In the genomic region with DNA sequence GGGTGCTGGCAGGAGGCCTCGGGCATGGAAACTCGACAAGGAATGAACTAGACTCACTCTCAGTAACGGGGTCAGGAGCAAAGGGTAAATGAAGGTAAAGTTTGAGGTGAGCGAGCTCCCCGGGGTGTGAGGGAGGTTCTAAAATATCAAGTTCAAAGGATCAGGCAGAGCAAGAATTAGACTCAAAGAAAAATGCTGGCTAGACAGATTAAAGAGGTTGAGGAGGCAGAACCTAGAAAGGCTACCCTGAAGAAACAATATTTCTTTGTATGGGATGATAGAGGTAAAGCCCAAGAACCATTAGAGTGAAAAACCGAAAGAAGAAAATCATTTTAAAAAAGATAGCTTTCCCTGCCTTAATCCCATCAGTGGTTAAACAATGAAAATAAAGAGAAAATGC, we compare ENCODE assay signal across 17 cellular contexts.
DNase-seq lines count a peak whose midpoint lies in the region; ATAC-seq, FAIRE-seq and TF ChIP-seq lines count a peak whose summit lies in the region.
"Had no signal": no experiment of that assay in that cellular context is flagged by ENCODE, and none has a peak within 500 bp of the region (broad histone marks: within the 10 kb centered on the region; RNA-seq: fewer than 3 reads in every experiment).

No MANE protein-coding gene starts in this region.

- H3K27me3 ChIP-seq in KMS-11 (ENCODE audit: insufficient read depth, low read depth) (no peaks in the 10 kb centered on the region), K562 (ENCODE audit: control insufficient read depth in 2 of 2, insufficient read depth in 2 of 2, low read length in 2 of 2) (no peaks in the 10 kb centered on the region), osteoblast (ENCODE audit: insufficient read depth, low read length) (no peaks in the 10 kb centered on the region), H9 (ENCODE audit: insufficient read depth, low read length) (no peaks in the 10 kb centered on the region)
- H3K27me3 ChIP-seq: BE2C had no signal

- peaks cover 69% of the 10 kb centered on the region for H3K4me1 ChIP-seq in KMS-11 (ENCODE audit: low read depth, poor library complexity, severe bottlenecking)
- H3K4me1 ChIP-seq in K562 (replicated peaks in 1 of 2; ENCODE audit: control insufficient read depth in 2 of 2, insufficient read depth in 2 of 2, low read length in 2 of 2): peaks cover 0 to 13% of the 10 kb centered on the region in 2 experiments; a peak in 3 of 5 replicates
- peaks cover 6% of the 10 kb centered on the region for H3K4me1 ChIP-seq in osteoblast (ENCODE audit: insufficient read depth, low read length)
- H3K4me1 ChIP-seq in H9 (ENCODE audit: insufficient read depth, low read length): no peaks in the 10 kb centered on the region
- H3K4me1 ChIP-seq: BE2C had no signal

- H3K79me1 ChIP-seq in H9 (ENCODE audit: insufficient read depth, low read depth, low read length, poor library complexity, severe bottlenecking): no peaks in the 10 kb centered on the region

- H3K4me2 ChIP-seq in KMS-11 (peak overlapping the region; percentile 77; the same call in 1 of the 2 replicates), K562 (ENCODE audit: insufficient read depth, low read length) (no peak overlapping the region), osteoblast (ENCODE audit: insufficient read depth, low read length) (no peak overlapping the region), H9 (ENCODE audit: insufficient read depth, insufficient read length, low read length) (no peak overlapping the region)

- no peak for TF ChIP-seq CTCF in KMS-11 (conservative IDR thresholded peaks at IDR 0.05; ENCODE audit: low read depth, low read length)
- TF ChIP-seq CTCF in K562 (IDR thresholded peaks at IDR 0.05 in 2 of 3, conservative IDR thresholded peaks at IDR 0.05 in 1 of 3; ENCODE audit: insufficient read depth in 2 of 3, low read depth in 1 of 3, low read length in 3 of 3): no peak
- TF ChIP-seq CTCF in osteoblast (IDR thresholded peaks at IDR 0.05; ENCODE audit: extremely low read depth, low read depth, low read length): no peak
- TF ChIP-seq CTCF in H9 (conservative IDR thresholded peaks at IDR 0.05): no peak

- no peaks in the 10 kb centered on the region for H4K20me1 ChIP-seq in KMS-11 (ENCODE audit: insufficient read depth)
- H4K20me1 ChIP-seq in K562 (replicated peaks; ENCODE audit: control insufficient read depth, insufficient read depth, low read length): no peaks in the 10 kb centered on the region
- no peaks in the 10 kb centered on the region for H4K20me1 ChIP-seq in osteoblast (ENCODE audit: insufficient read depth, low read length)
- no peaks in the 10 kb centered on the region for H4K20me1 ChIP-seq in H9 (ENCODE audit: control insufficient read depth, insufficient read depth, insufficient read length)

- H3K9me3 Mint-ChIP-seq in H9: no peaks in the 10 kb centered on the region; a peak in 1 of 5 replicates

- H4K5ac ChIP-seq in H9 (ENCODE audit: insufficient read length, low read depth, low read length): no peak overlapping the region

- H3K4me1 Mint-ChIP-seq in H9: no peaks in the 10 kb centered on the region
- H3K4me1 Mint-ChIP-seq: CD4-positive, alpha-beta memory T cell had no signal

- DNase-seq in K562 (ENCODE audit: extremely low read depth in 1 of 4, low spot score in 3 of 4) (no peak), osteoblast (ENCODE audit: insufficient read length, low spot score, missing footprints) (peak; percentile 21), NCI-H1930 (lab: John Stamatoyannopoulos, UW) (no peak), NCI-H69 (lab: John Stamatoyannopoulos, UW) (no peak), H9 (no peak)
- DNase-seq: BE2C; CD4-positive, alpha-beta memory T cell; DMS79; EL; GM23248; H7 had no signal

- no peak for FAIRE-seq in K562 (lab: Jason Lieb, UNC)
- FAIRE-seq: A204.1, G401.6 had no signal

- H3K4ac ChIP-seq in H9 (ENCODE audit: low read depth, low read length): no peak overlapping the region

- no peak overlapping the region for H3K56ac ChIP-seq in H9 (ENCODE audit: insufficient read length, low read depth, low read length)

- H3K27ac ChIP-seq in KMS-11: peak overlapping the region; percentile 83
- H3K27ac ChIP-seq in K562 (ENCODE audit: extremely low read depth, low read depth, low read length): no peak overlapping the region
- no peak overlapping the region for H3K27ac ChIP-seq in osteoblast (ENCODE audit: low read depth, low read length)
- no peak overlapping the region for H3K27ac ChIP-seq in H9 (ENCODE audit: insufficient read length, low read depth, low read length)
- H3K27ac ChIP-seq: C4-2B, GM23248 had no signal

- TF ChIP-seq POLR2A in K562 (conservative IDR thresholded peaks at IDR 0.05): no peak

- no peak overlapping the region for H3T11ph ChIP-seq in H9 (ENCODE audit: low read length)

- H3K9me1 ChIP-seq in K562 (ENCODE audit: control insufficient read depth, insufficient read depth, low read length): no peaks in the 10 kb centered on the region

- in situ Hi-C loops in K562 (cut with MboI): no loop called here

- POLR2A ChIA-PET in K562 (lab: Yijun Ruan, JAX): interaction anchor here (1.1 kb wide), 1 partner anchor 12 kb away, joined by 4 read pairs; no protein-coding TSS in a partner anchor

- no peak overlapping the region for H4K8ac ChIP-seq in H9 (replicated peaks; ENCODE audit: insufficient read length, low read depth, low read length)

- ATAC-seq in K562 (no peak), HG03175 (IDR thresholded peaks at IDR 0.05; ENCODE audit: unreplicated experiment) (no peak)

- no peaks in the 10 kb centered on the region for H3K27me3 Mint-ChIP-seq in H9 (ENCODE audit: low read depth)
- H3K27me3 Mint-ChIP-seq: CD4-positive, alpha-beta memory T cell had no signal

- H3K36me3 ChIP-seq in KMS-11 (ENCODE audit: insufficient read depth): no peaks in the 10 kb centered on the region
- no peaks in the 10 kb centered on the region for H3K36me3 ChIP-seq in K562 (ENCODE audit: control insufficient read depth, insufficient read depth, low read length)
- no peaks in the 10 kb centered on the region for H3K36me3 ChIP-seq in osteoblast (ENCODE audit: insufficient read depth, low read length)
- H3K36me3 ChIP-seq: BE2C had no signal

- intact Hi-C loops in K562 (cut with micrococcal nuclease): loop anchor here (10.0 kb wide), 2 partner anchors 455 to 535 kb away; no protein-coding TSS in a partner anchor

- H2AK5ac ChIP-seq in H9 (ENCODE audit: insufficient read length, low read length): no peak overlapping the region

- WGBS in K562 (ENCODE audit: insufficient coverage, low coverage, missing lambda C conversion rate): 52% methylated on average over 6 of the region's 6 CpGs
- no CpG with 5 or more reads among the region's 6 CpGs for WGBS in H9 (ENCODE audit: extremely low coverage, insufficient read length, low lambda C conversion rate)

- no peaks in the 10 kb centered on the region for H3K9me3 ChIP-seq in K562 (replicated peaks; ENCODE audit: control insufficient read depth, insufficient read depth, low read depth, low read length)
- no peaks in the 10 kb centered on the region for H3K9me3 ChIP-seq in osteoblast (ENCODE audit: low read depth, low read length)
- no peaks in the 10 kb centered on the region for H3K9me3 ChIP-seq in H9 (ENCODE audit: control insufficient read depth, low read depth, low read length)
- H3K9me3 ChIP-seq: BE2C had no signal

- H3K4me3 ChIP-seq in GM08714 (ENCODE audit: low read length) (peak overlapping the region; percentile 20; the same call in 1 of the 2 replicates), KMS-11 (IDR thresholded peaks at IDR 0.05; ENCODE audit: insufficient read depth, low read depth, low read length) (no peak overlapping the region), K562 (no peak overlapping the region), osteoblast (ENCODE audit: insufficient read depth, low read length) (no peak overlapping the region)
- H3K4me3 ChIP-seq: GM23248 had no signal

- TF ChIP-seq RAD21 in K562 (CRISPR knock-in tag; conservative IDR thresholded peaks at IDR 0.05 in 1 of 2, IDR thresholded peaks at IDR 0.05 in 1 of 2): no peak

- no peak overlapping the region for H4K91ac ChIP-seq in H9 (ENCODE audit: insufficient read length, low read depth, low read length)

- no peaks in the 10 kb centered on the region for H3K36me3 Mint-ChIP-seq in H9 (ENCODE audit: insufficient read depth in 1 of 3, low read depth in 3 of 3)
- H3K36me3 Mint-ChIP-seq: CD4-positive, alpha-beta memory T cell had no signal

- H2BK5ac ChIP-seq in H9 (ENCODE audit: insufficient read length, low read length): no peak overlapping the region

- no peak overlapping the region for H2AFZ ChIP-seq in KMS-11 (ENCODE audit: low read depth)
- no peak overlapping the region for H2AFZ ChIP-seq in K562 (ENCODE audit: low read depth, low read length)
- no peak overlapping the region for H2AFZ ChIP-seq in osteoblast (ENCODE audit: low read length)
- no peak overlapping the region for H2AFZ ChIP-seq in H9 (ENCODE audit: low read length)
- H2AFZ ChIP-seq: GM23248 had no signal

- H3K23me2 ChIP-seq in H9 (ENCODE audit: insufficient read length, low read depth, low read length, poor library complexity, severe bottlenecking): no peaks in the 10 kb centered on the region

- no peak overlapping the region for H2BK12ac ChIP-seq in H9 (ENCODE audit: insufficient read length, low read depth, low read length)

- H3K23ac ChIP-seq in H9 (ENCODE audit: insufficient read length, low read depth, low read length): no peak overlapping the region

- no peak overlapping the region for H2BK120ac ChIP-seq in H9 (ENCODE audit: low read depth, low read length, poor library complexity, severe bottlenecking)

- no TSS peak for BruUV-seq in K562 (replicated peaks; lab: Mats Ljungman, UMichigan)

- H3K18ac ChIP-seq in H9 (ENCODE audit: insufficient read length, low read depth, low read length): no peak overlapping the region

- no peak overlapping the region for H2BK20ac ChIP-seq in H9 (ENCODE audit: low read depth, low read length, poor library complexity, severe bottlenecking)

- H3K79me2 ChIP-seq in KMS-11 (ENCODE audit: insufficient read depth, low read depth) (no peaks in the 10 kb centered on the region), K562 (ENCODE audit: control insufficient read depth, insufficient read depth, low read length) (no peaks in the 10 kb centered on the region), osteoblast (ENCODE audit: insufficient read depth, low read length) (no peaks in the 10 kb centered on the region), H9 (ENCODE audit: insufficient read depth, low read length) (no peaks in the 10 kb centered on the region)

- no peak overlapping the region for H3K14ac ChIP-seq in H9 (ENCODE audit: insufficient read depth, low read length)

- no peak for TF ChIP-seq EP300 in K562 (IDR thresholded peaks at IDR 0.05; ENCODE audit: low read length)

- H2BK15ac ChIP-seq in H9 (ENCODE audit: low read depth, low read length): no peak overlapping the region

- H3K4me3 Mint-ChIP-seq in H9: no peak overlapping the region
- H3K4me3 Mint-ChIP-seq: CD4-positive, alpha-beta memory T cell had no signal

- H3K9ac ChIP-seq in KMS-11 (no peak overlapping the region), K562 (ENCODE audit: insufficient read depth in 1 of 2, low read depth in 2 of 2, low read length in 2 of 2) (no peak overlapping the region), H9 (ENCODE audit: extremely low read depth, insufficient read length, low read length) (no peak overlapping the region)
- H3K9ac ChIP-seq: GM23248 had no signal

- H3K27ac Mint-ChIP-seq in H9: no peak overlapping the region
- H3K27ac Mint-ChIP-seq: CD4-positive, alpha-beta memory T cell had no signal

- CTCF ChIA-PET in K562 (lab: Yijun Ruan, JAX; ENCODE audit: low intra/inter-chr PET ratio): no interaction called here

TF ChIP-seq in K562, 482 proteins besides CTCF, POLR2A, EP300 and RAD21 (continues in another document):
- peak; percentile 68 for TF ChIP-seq ZNF316 (IDR thresholded peaks at IDR 0.05)
